ENCODE assay signal across 8 cellular contexts in genomic region chr18:10524507-10525425, GRCh38. TPM values are rescaled to one million over a fixed set of nuclear protein-coding genes. Genes with fewer than 3 reads are reported as not detected.
A peak's percentile ranks its signal among the peaks of the same experiment; 100 is the strongest.
DNase-seq lines count a peak whose midpoint lies in the region; ATAC-seq and TF ChIP-seq lines count a peak whose summit lies in the region.

No MANE protein-coding gene starts in this region.

- no peaks in the 10 kb centered on the region for H3K9me3 ChIP-seq in aorta (ENCODE audit: control insufficient read depth, low read length)

- H3K4me3 ChIP-seq in aorta (ENCODE audit: low read length in 2 of 2) = no peak overlapping the region

- DNase-seq in Calu3 (no peak), MV-4-11 (lab: John Stamatoyannopoulos, UW) (peak; percentile 54), nephron progenitor cell (no peak), C1 segment of cervical spinal cord (lab: John Stamatoyannopoulos, UW) (no peak), aorta (no peak)
- DNase-seq in central memory CD8-positive, alpha-beta T cell (ENCODE audit: low spot score in 2 of 2) = no peak

- TF ChIP-seq CTCF in Calu3 (IDR thresholded peaks at IDR 0.05; ENCODE audit: unreplicated experiment) (no peak), nephron progenitor cell (IDR thresholded peaks at IDR 0.05) (no peak)

- peaks cover 0 to 6% of the 10 kb centered on the region in 2 donors for H3K4me1 ChIP-seq in aorta (ENCODE audit: control insufficient read depth in 1 of 2, insufficient read depth in 2 of 2, low read length in 2 of 2)

- CTCF ChIA-PET in Calu3 (lab: Charles Lee) = no interaction called here

- BruUV-seq in Calu3 (replicated peaks; lab: Mats Ljungman, UMichigan) = no TSS peak

- H3K27me3 Mint-ChIP-seq in Calu3 (ENCODE audit: unreplicated experiment) (peaks cover 26% of the 10 kb centered on the region), nephron progenitor cell (ENCODE audit: low read depth, poor library complexity) (no peaks in the 10 kb centered on the region)
- H3K27me3 Mint-ChIP-seq in central memory CD8-positive, alpha-beta T cell = peaks cover 13% of the 10 kb centered on the region

- H3K27ac Mint-ChIP-seq in Calu3 (ENCODE audit: unreplicated experiment) (peak overlapping the region; percentile 96), nephron progenitor cell (no peak overlapping the region)
- H3K27ac Mint-ChIP-seq in central memory CD8-positive, alpha-beta T cell (ENCODE audit: low read depth) = peak overlapping the region; percentile 36

- intact Hi-C loops in Calu3 (cut with micrococcal nuclease; ENCODE audit: unreplicated experiment) (loop anchor here (5.0 kb wide), 2 partner anchors 447 to 507 kb away; no protein-coding TSS in a partner anchor), aorta (cut with DNase I) (loop anchor here in 1 of 2 donors (10.0 kb wide), 1 partner anchor 840 kb away; no protein-coding TSS in a partner anchor)

- no peaks in the 10 kb centered on the region for H3K27me3 ChIP-seq in aorta (ENCODE audit: control insufficient read depth in 1 of 2, insufficient read depth in 2 of 2, low read length in 1 of 2)

- H3K9me3 Mint-ChIP-seq in Calu3 (ENCODE audit: low read depth, unreplicated experiment) (no peaks in the 10 kb centered on the region), nephron progenitor cell (no peaks in the 10 kb centered on the region)
- H3K9me3 Mint-ChIP-seq in central memory CD8-positive, alpha-beta T cell = no peaks in the 10 kb centered on the region

- H3K36me3 ChIP-seq in aorta (ENCODE audit: control insufficient read depth in 1 of 2, insufficient read depth in 2 of 2, low read length in 1 of 2) = no peaks in the 10 kb centered on the region

- no peak overlapping the region for H3K27ac ChIP-seq in aorta (ENCODE audit: low read depth in 1 of 2, low read length in 2 of 2)

- H3K4me1 Mint-ChIP-seq in Calu3 (ENCODE audit: low read depth, unreplicated experiment) (peaks cover 34% of the 10 kb centered on the region), nephron progenitor cell (peaks cover 40% of the 10 kb centered on the region)
- H3K4me1 Mint-ChIP-seq in central memory CD8-positive, alpha-beta T cell = peaks cover 29% of the 10 kb centered on the region

- 69 to 71% methylated on average over 11 of the region's 11 CpGs for WGBS in aorta, 2 donors

- ATAC-seq in central memory CD8-positive, alpha-beta T cell (replicated peaks; ENCODE audit: extremely low read depth, poor library complexity, severe bottlenecking) = no peak
- ATAC-seq in GM19463 (IDR thresholded peaks at IDR 0.05; ENCODE audit: unreplicated experiment) = no peak
- no peak for ATAC-seq in aorta (ENCODE audit: low FRiP score)
- ATAC-seq in HG03432 (IDR thresholded peaks at IDR 0.05; ENCODE audit: unreplicated experiment) = no peak

- H3K36me3 Mint-ChIP-seq in Calu3 (ENCODE audit: insufficient read depth, unreplicated experiment) (peaks cover 29% of the 10 kb centered on the region), nephron progenitor cell (ENCODE audit: low read depth) (no peaks in the 10 kb centered on the region)
- H3K36me3 Mint-ChIP-seq in central memory CD8-positive, alpha-beta T cell (ENCODE audit: insufficient read depth) = peaks cover 13% of the 10 kb centered on the region

- peak overlapping the region; percentile 89 for H3K4me3 Mint-ChIP-seq in Calu3 (ENCODE audit: low read depth, unreplicated experiment)
- peak overlapping the region; percentile 92 for H3K4me3 Mint-ChIP-seq in central memory CD8-positive, alpha-beta T cell
- peak overlapping the region; percentile 95 for H3K4me3 Mint-ChIP-seq in nephron progenitor cell

RNA-seq across cellular contexts. Expression of gene NAPG, which starts 1.1 kb away (rescaled TPM):
- total RNA-seq in Calu3 (2022) = 35.6 and 45.0 TPM in 2 replicates
- total RNA-seq in aorta = 10 to 100 TPM; 36.0 to 49.7 TPM
- 10 to 100 TPM; 16.6 to 18.3 TPM for polyA plus RNA-seq in aorta
